Comparison of ENCODE assay signal across 1 cellular context in genomic region chr19:4123615-4124568, GRCh38.
A peak's percentile ranks its signal among the peaks of the same experiment; 100 is the strongest.
TF ChIP-seq lines count a peak whose summit lies in the region.

MAP2K2 (minus strand) TSS chr19:4124122; CDS start chr19:4123875, 247 bp downstream.

TF ChIP-seq in HepG2, 621 proteins besides CTCF, POLR2A, EP300 and RAD21 (continued from another document and continues in another):
- no peak for TF ChIP-seq GRHL1 (CRISPR knock-in tag; conservative IDR thresholded peaks at IDR 0.05)
- TF ChIP-seq ZNF619 (CRISPR knock-in tag; IDR thresholded peaks at IDR 0.05): peak; percentile 80; the same call in 1 of the 2 replicates
- TF ChIP-seq CENPBD1 (CRISPR knock-in tag; IDR thresholded peaks at IDR 0.05; ENCODE audit: borderline replicate concordance, low read depth): no peak
- TF ChIP-seq CEBPG (CRISPR knock-in tag; IDR thresholded peaks at IDR 0.05): peak; percentile 44
- TF ChIP-seq ZNF510 (CRISPR knock-in tag; IDR thresholded peaks at IDR 0.05; ENCODE audit: low read depth): peak; percentile 89; the same call in 1 of the 2 replicates
- TF ChIP-seq NRL (CRISPR knock-in tag; IDR thresholded peaks at IDR 0.05; ENCODE audit: borderline replicate concordance): peak; percentile 75
- TF ChIP-seq ZNF407 (CRISPR knock-in tag; IDR thresholded peaks at IDR 0.05; ENCODE audit: not compliant biosample characterization): peak; percentile 46
- TF ChIP-seq ZBTB1 (CRISPR knock-in tag; IDR thresholded peaks at IDR 0.05; ENCODE audit: borderline replicate concordance): 0 out of 2 replicates have a peak, but pooled peaks have one; percentile 57
- TF ChIP-seq ZNF878 (CRISPR knock-in tag; IDR thresholded peaks at IDR 0.05): no peak
- peak; percentile 48 for TF ChIP-seq ZNF136 (CRISPR knock-in tag; IDR thresholded peaks at IDR 0.05; ENCODE audit: low read depth)
- TF ChIP-seq HINFP (CRISPR knock-in tag; IDR thresholded peaks at IDR 0.05; ENCODE audit: low read depth): 0 out of 2 replicates have a peak, but pooled peaks have one; percentile 38
- TF ChIP-seq ZBTB2 (CRISPR knock-in tag; IDR thresholded peaks at IDR 0.05; ENCODE audit: low read depth): no peak
- TF ChIP-seq NFATC3 (CRISPR knock-in tag; IDR thresholded peaks at IDR 0.05): no peak
- 0 out of 2 replicates have a peak, but pooled peaks have one; percentile 66 for TF ChIP-seq ZNF318 (CRISPR knock-in tag; IDR thresholded peaks at IDR 0.05)
- TF ChIP-seq ZNF251 (CRISPR knock-in tag; IDR thresholded peaks at IDR 0.05): 0 out of 2 replicates have a peak, but pooled peaks have one; percentile 89
- no peak for TF ChIP-seq ZNF10 (CRISPR knock-in tag; IDR thresholded peaks at IDR 0.05; ENCODE audit: borderline replicate concordance, low read depth)
- TF ChIP-seq ZNF414 (CRISPR knock-in tag; IDR thresholded peaks at IDR 0.05): peak; percentile 52; the same call in 1 of the 2 replicates
- TF ChIP-seq FIP1L1 (IDR thresholded peaks at IDR 0.05; ENCODE audit: borderline replicate concordance, insufficient read depth, low read depth, low read length): no peak
- peak; percentile 55 for TF ChIP-seq TEAD3 (CRISPR knock-in tag; optimal IDR thresholded peaks at IDR 0.05; ENCODE audit: borderline replicate concordance)
- TF ChIP-seq ZNF431 (CRISPR knock-in tag; IDR thresholded peaks at IDR 0.05; ENCODE audit: borderline replicate concordance, low read depth): no peak; the same call in 1 of the 2 replicates
- TF ChIP-seq RARA (CRISPR knock-in tag; IDR thresholded peaks at IDR 0.05): no peak
- no peak for TF ChIP-seq NPAS2 (CRISPR knock-in tag; IDR thresholded peaks at IDR 0.05; ENCODE audit: borderline replicate concordance)
- no peak for TF ChIP-seq ZEB1 (IDR thresholded peaks at IDR 0.05; ENCODE audit: insufficient replicate concordance, low read depth)
